ENCODE assay signal across 21 cellular contexts in genomic region chr11:122677256-122677655, GRCh38. TPM values are rescaled to one million over a fixed set of nuclear protein-coding genes. Genes with fewer than 3 reads are reported as not detected.
DNase-seq lines count a peak whose midpoint lies in the region; ATAC-seq and TF ChIP-seq lines count a peak whose summit lies in the region.
"Had no signal": no experiment of that assay in that cellular context is flagged by ENCODE, and none has a peak within 500 bp of the region (broad histone marks: within the 10 kb centered on the region; RNA-seq: fewer than 3 reads in every experiment).

No MANE protein-coding gene starts in this region.

- TF ChIP-seq CTCF in mammary epithelial cell (conservative IDR thresholded peaks at IDR 0.05 in 1 of 2, IDR thresholded peaks at IDR 0.05 in 1 of 2; ENCODE audit: extremely low read depth in 1 of 2, insufficient read depth in 1 of 2, low read depth in 1 of 2, low read length in 2 of 2) (no peak), breast epithelium (IDR thresholded peaks at IDR 0.05) (no peak), DND-41 (IDR thresholded peaks at IDR 0.05; ENCODE audit: borderline replicate concordance, extremely low read depth, low read length, poor library complexity, severe bottlenecking) (no peak), smooth muscle cell (IDR thresholded peaks at IDR 0.05; ENCODE audit: borderline replicate concordance, insufficient read depth, poor library complexity, severe bottlenecking) (no peak)

- H3K9ac ChIP-seq in mammary epithelial cell (ENCODE audit: insufficient read depth, low read length) (no peak overlapping the region), DND-41 (ENCODE audit: low read depth, low read length) (no peak overlapping the region), smooth muscle cell (ENCODE audit: low read depth) (no peak overlapping the region)

- DNase-seq in mammary epithelial cell (no peak), breast epithelium (ENCODE audit: low spot score in 2 of 2) (no peak), DND-41 (no peak), T-cell (no peak), smooth muscle cell (lab: John Stamatoyannopoulos, UW; ENCODE audit: unreplicated experiment) (no peak), NCI-H128 (lab: John Stamatoyannopoulos, UW; ENCODE audit: unreplicated experiment) (no peak)
- DNase-seq in activated CD8-positive, alpha-beta T cell treated with anti-CD3 and anti-CD28 coated beads, Interleukin-2, amount 10 ng/mL, durations not matched to agents 7 days and 5 days = no peak
- DNase-seq: 8988T, AML-193, DMS153, GDM1, Kasumi-1, NCI-H1417, NCI-H1694 treated with DMSO at 0.1 percent for 48 hours, NCI-H446, NCI-H526, SHP77 treated with DMSO at 0.1 percent for 48 hours had no signal

- H4K20me1 ChIP-seq in mammary epithelial cell (ENCODE audit: insufficient read depth, low read length) = no peaks in the 10 kb centered on the region
- peaks cover 40% of the 10 kb centered on the region for H4K20me1 ChIP-seq in DND-41 (ENCODE audit: insufficient read depth, low read length)
- peaks cover 26% of the 10 kb centered on the region for H4K20me1 ChIP-seq in smooth muscle cell (ENCODE audit: low read depth)

- POLR2A ChIA-PET in T-cell (lab: Charles Lee) = no interaction called here
- POLR2A ChIA-PET in activated CD8-positive, alpha-beta T cell treated with anti-CD3 and anti-CD28 coated beads, Interleukin-2, amount 10 ng/mL, durations not matched to agents 7 days and 5 days (lab: Charles Lee) = no interaction called here

- H3K4me2 ChIP-seq in mammary epithelial cell (ENCODE audit: insufficient read depth, low read depth, low read length) (peak overlapping the region; percentile 28), DND-41 (ENCODE audit: insufficient read depth, low read length) (no peak overlapping the region), smooth muscle cell (no peak overlapping the region)

- intact Hi-C loops in mammary epithelial cell (cut with micrococcal nuclease) = loop anchor here (2.0 kb wide), 1 partner anchor 22 kb away; the partner anchor contains the start of gene UBASH3B
- intact Hi-C loops in breast epithelium (cut with DNase I; ENCODE audit: low total_unique reads) = no loop called here

- peaks cover 17% of the 10 kb centered on the region for H3K4me1 ChIP-seq in mammary epithelial cell (ENCODE audit: insufficient read depth, low read length)
- H3K4me1 ChIP-seq in breast epithelium = no peaks in the 10 kb centered on the region
- peaks cover 38% of the 10 kb centered on the region for H3K4me1 ChIP-seq in DND-41 (ENCODE audit: insufficient read depth, low read length)
- no peaks in the 10 kb centered on the region for H3K4me1 ChIP-seq in smooth muscle cell (ENCODE audit: low read depth)

- in situ Hi-C loops in mammary epithelial cell (cut with MboI; ENCODE audit: low sequenced_read_pairs in 2 of 2) = no loop called here

- H3K36me3 Mint-ChIP-seq in T-cell = peaks cover 7% of the 10 kb centered on the region
- peaks cover 28% of the 10 kb centered on the region for H3K36me3 Mint-ChIP-seq in activated CD8-positive, alpha-beta T cell treated with anti-CD3 and anti-CD28 coated beads, Interleukin-2, amount 10 ng/mL, durations not matched to agents 7 days and 5 days (ENCODE audit: low read depth)

- H3K79me2 ChIP-seq in mammary epithelial cell (ENCODE audit: insufficient read depth, low read length) = peaks cover 94% of the 10 kb centered on the region
- peaks cover 93% of the 10 kb centered on the region for H3K79me2 ChIP-seq in DND-41 (ENCODE audit: insufficient read depth, low read length)
- peaks cover 28% of the 10 kb centered on the region for H3K79me2 ChIP-seq in smooth muscle cell (ENCODE audit: low read depth)

- dilution Hi-C loops in mammary epithelial cell (cut with HindIII; ENCODE audit: low sequenced_read_pairs) = no loop called here

- H3K27me3 ChIP-seq in mammary epithelial cell (ENCODE audit: insufficient read depth, low read length) (no peaks in the 10 kb centered on the region), breast epithelium (no peaks in the 10 kb centered on the region), DND-41 (ENCODE audit: insufficient read depth, low read length, poor library complexity) (no peaks in the 10 kb centered on the region), smooth muscle cell (ENCODE audit: low read depth) (no peaks in the 10 kb centered on the region)

- 100% methylated on average over 6 of the region's 6 CpGs for WGBS in mammary epithelial cell (ENCODE audit: low coverage, missing lambda C conversion rate)
- WGBS in smooth muscle cell (ENCODE audit: low lambda C conversion rate) = 64% methylated on average over 6 of the region's 6 CpGs

- peak overlapping the region; percentile 91 to 92 for H3K27ac Mint-ChIP-seq in T-cell
- no peak overlapping the region for H3K27ac Mint-ChIP-seq in activated CD8-positive, alpha-beta T cell treated with anti-CD3 and anti-CD28 coated beads, Interleukin-2, amount 10 ng/mL, durations not matched to agents 7 days and 5 days

- ATAC-seq in DND-41 (ENCODE audit: insufficient read depth, low read depth) (no peak), T-cell (replicated peaks in 1 of 4) (no peak), GM18870 (IDR thresholded peaks at IDR 0.05; ENCODE audit: unreplicated experiment) (no peak)
- no peak for ATAC-seq in activated CD8-positive, alpha-beta T cell treated with anti-CD3 and anti-CD28 coated beads, Interleukin-2, amount 10 ng/mL, durations not matched to agents 7 days and 5 days

- no peak overlapping the region for H3K4me3 Mint-ChIP-seq in T-cell
- no peak overlapping the region for H3K4me3 Mint-ChIP-seq in activated CD8-positive, alpha-beta T cell treated with anti-CD3 and anti-CD28 coated beads, Interleukin-2, amount 10 ng/mL, durations not matched to agents 7 days and 5 days
- H3K4me3 Mint-ChIP-seq: CD14-positive monocyte had no signal

- H3K9me3 Mint-ChIP-seq in T-cell = no peaks in the 10 kb centered on the region
- H3K9me3 Mint-ChIP-seq in activated CD8-positive, alpha-beta T cell treated with anti-CD3 and anti-CD28 coated beads, Interleukin-2, amount 10 ng/mL, durations not matched to agents 7 days and 5 days (ENCODE audit: insufficient read depth) = no peaks in the 10 kb centered on the region
- H3K9me3 Mint-ChIP-seq: CD14-positive monocyte had no signal

- H3F3A ChIP-seq in smooth muscle cell (ENCODE audit: low read depth) = peaks cover 7% of the 10 kb centered on the region

- H3K36me3 ChIP-seq in mammary epithelial cell (ENCODE audit: insufficient read depth, low read length) = no peaks in the 10 kb centered on the region
- no peaks in the 10 kb centered on the region for H3K36me3 ChIP-seq in breast epithelium
- H3K36me3 ChIP-seq in DND-41 (ENCODE audit: insufficient read depth, low read length) = peaks cover 33% of the 10 kb centered on the region
- H3K36me3 ChIP-seq in smooth muscle cell (ENCODE audit: low read depth) = no peaks in the 10 kb centered on the region

- H3K4me1 Mint-ChIP-seq in T-cell = peaks cover 70 to 77% (median 76%) of the 10 kb centered on the region in 3 donors
- H3K4me1 Mint-ChIP-seq in activated CD8-positive, alpha-beta T cell treated with anti-CD3 and anti-CD28 coated beads, Interleukin-2, amount 10 ng/mL, durations not matched to agents 7 days and 5 days (ENCODE audit: low read depth) = peaks cover 59% of the 10 kb centered on the region

- H2AFZ ChIP-seq in mammary epithelial cell (ENCODE audit: low read depth, low read length) (no peak overlapping the region), DND-41 (ENCODE audit: low read depth, low read length) (no peak overlapping the region), smooth muscle cell (ENCODE audit: low read depth) (no peak overlapping the region)

- no TSS peak for BruUV-seq in mammary epithelial cell (replicated peaks; lab: Mats Ljungman, UMichigan)

- no peaks in the 10 kb centered on the region for H3K9me3 ChIP-seq in mammary epithelial cell (replicated peaks; ENCODE audit: insufficient read depth, low read length)
- no peaks in the 10 kb centered on the region for H3K9me3 ChIP-seq in breast epithelium
- H3K9me3 ChIP-seq in DND-41 (ENCODE audit: insufficient read depth, low read length, severe bottlenecking) = no peaks in the 10 kb centered on the region
- H3K9me3 ChIP-seq in smooth muscle cell (replicated peaks; ENCODE audit: low read depth) = no peaks in the 10 kb centered on the region

- peak overlapping the region; percentile 58 for H3K27ac ChIP-seq in mammary epithelial cell (ENCODE audit: insufficient read depth, low read depth, low read length)
- no peak overlapping the region for H3K27ac ChIP-seq in breast epithelium
- H3K27ac ChIP-seq in DND-41 (ENCODE audit: low read length) = 0 out of 2 replicates have a peak overlapping the region, but pooled peaks have one; percentile 31
- peak overlapping the region; percentile 25 for H3K27ac ChIP-seq in smooth muscle cell (ENCODE audit: low read depth)
- H3K27ac ChIP-seq: RWPE1, SK-N-MC had no signal

- H3K4me3 ChIP-seq in mammary epithelial cell (replicated peaks in 1 of 3; ENCODE audit: insufficient read depth in 1 of 3, low read depth in 2 of 3, low read length in 3 of 3) = no peak overlapping the region
- no peak overlapping the region for H3K4me3 ChIP-seq in breast epithelium
- no peak overlapping the region for H3K4me3 ChIP-seq in DND-41 (ENCODE audit: low read depth in 1 of 2, low read length in 2 of 2)
- H3K4me3 ChIP-seq in smooth muscle cell = no peak overlapping the region
- H3K4me3 ChIP-seq: SK-N-MC had no signal

- CTCF ChIA-PET in mammary epithelial cell (lab: Charles Lee; ENCODE audit: low non-redundant PET) = no interaction called here
- CTCF ChIA-PET in T-cell (lab: Charles Lee) = interaction anchor here in 1 of 2 donors (0.6 kb wide), 1 partner anchor 187 kb away, joined by 3 read pairs; no protein-coding TSS in a partner anchor
- CTCF ChIA-PET in activated CD8-positive, alpha-beta T cell treated with anti-CD3 and anti-CD28 coated beads, Interleukin-2, amount 10 ng/mL, durations not matched to agents 7 days and 5 days (lab: Charles Lee) = interaction anchor here (17.6 kb wide), 1 partner anchor 80 kb away, joined by 225 read pairs; no protein-coding TSS in a partner anchor

- TF ChIP-seq POLR2A in breast epithelium (IDR thresholded peaks at IDR 0.05) = no peak

- no peaks in the 10 kb centered on the region for H3K27me3 Mint-ChIP-seq in T-cell
- no peaks in the 10 kb centered on the region for H3K27me3 Mint-ChIP-seq in activated CD8-positive, alpha-beta T cell treated with anti-CD3 and anti-CD28 coated beads, Interleukin-2, amount 10 ng/mL, durations not matched to agents 7 days and 5 days (ENCODE audit: low read depth)

RNA-seq across cellular contexts. Expression of gene UBASH3B, which starts 21.7 kb away (rescaled TPM):
- total RNA-seq in mammary epithelial cell (10 to 100 TPM; 50.7 to 70.3 TPM), breast epithelium (1 to 10 TPM; 4.7 to 6.2 (median 4.8) TPM), T-cell (10 to 100 TPM; 29.7 to 44.0 (median 36.8) TPM), smooth muscle cell (30.5 and 34.1 TPM in 2 replicates)
- polyA plus RNA-seq in mammary epithelial cell (56.0 TPM), smooth muscle cell (15.8 and 23.1 TPM in 2 replicates)
- polyA minus RNA-seq in mammary epithelial cell = 39.2 TPM
- total RNA-seq in activated CD8-positive, alpha-beta T cell treated with anti-CD3 and anti-CD28 coated beads, Interleukin-2, amount 10 ng/mL, durations not matched to agents 7 days and 5 days = 10 to 100 TPM; 66.6 to 75.0 TPM

Comparison
In these comparisons a context has a peak if more than half of its experiments do, and no peak if none do; other contexts are left out.
1. H3K27ac ChIP-seq: peak in mammary epithelial cell (single experiment), DND-41 (single experiment) and smooth muscle cell (single experiment); none in breast epithelium (0 of 2).